ENCODE assay signal across 1 cellular context in the genomic region with DNA sequence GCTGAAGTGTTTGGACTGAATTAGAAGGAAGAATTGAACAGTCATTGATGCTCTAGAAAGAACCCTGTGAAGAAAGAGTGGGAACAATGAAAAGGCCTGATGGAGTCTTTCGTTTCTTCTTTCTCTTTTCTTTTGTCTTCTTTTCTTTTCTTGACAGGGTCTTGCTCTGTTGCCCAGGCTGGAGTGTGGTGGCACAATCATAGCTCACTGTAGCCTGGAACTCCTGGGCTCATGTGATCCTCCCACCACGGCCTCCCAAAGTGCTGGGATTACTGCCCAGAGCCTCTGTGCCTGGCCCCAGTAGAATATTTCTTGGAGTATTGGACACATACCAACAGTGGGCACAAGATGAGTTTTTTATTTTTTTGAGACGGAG.
TF ChIP-seq lines count a peak whose summit lies in the region.

No MANE protein-coding gene starts in this region.

TF ChIP-seq in HepG2, 621 proteins besides CTCF, POLR2A, EP300 and RAD21:
- TF ChIP-seq ZNF121 (CRISPR knock-in tag; IDR thresholded peaks at IDR 0.05) = peak; percentile 79
- TF ChIP-seq, protein P1, sequence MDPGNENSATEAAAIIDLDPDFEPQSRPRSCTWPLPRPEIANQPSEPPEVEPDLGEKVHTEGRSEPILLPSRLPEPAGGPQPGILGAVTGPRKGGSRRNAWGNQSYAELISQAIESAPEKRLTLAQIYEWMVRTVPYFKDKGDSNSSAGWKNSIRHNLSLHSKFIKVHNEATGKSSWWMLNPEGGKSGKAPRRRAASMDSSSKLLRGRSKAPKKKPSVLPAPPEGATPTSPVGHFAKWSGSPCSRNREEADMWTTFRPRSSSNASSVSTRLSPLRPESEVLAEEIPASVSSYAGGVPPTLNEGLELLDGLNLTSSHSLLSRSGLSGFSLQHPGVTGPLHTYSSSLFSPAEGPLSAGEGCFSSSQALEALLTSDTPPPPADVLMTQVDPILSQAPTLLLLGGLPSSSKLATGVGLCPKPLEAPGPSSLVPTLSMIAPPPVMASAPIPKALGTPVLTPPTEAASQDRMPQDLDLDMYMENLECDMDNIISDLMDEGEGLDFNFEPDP (CRISPR knock-in tag; conservative IDR thresholded peaks at IDR 0.05) = no peak
TF ChIP-seq in HepG2: peak in this region for 1.
